Comparison of ENCODE assay signal across 17 cellular contexts in the genomic region with DNA sequence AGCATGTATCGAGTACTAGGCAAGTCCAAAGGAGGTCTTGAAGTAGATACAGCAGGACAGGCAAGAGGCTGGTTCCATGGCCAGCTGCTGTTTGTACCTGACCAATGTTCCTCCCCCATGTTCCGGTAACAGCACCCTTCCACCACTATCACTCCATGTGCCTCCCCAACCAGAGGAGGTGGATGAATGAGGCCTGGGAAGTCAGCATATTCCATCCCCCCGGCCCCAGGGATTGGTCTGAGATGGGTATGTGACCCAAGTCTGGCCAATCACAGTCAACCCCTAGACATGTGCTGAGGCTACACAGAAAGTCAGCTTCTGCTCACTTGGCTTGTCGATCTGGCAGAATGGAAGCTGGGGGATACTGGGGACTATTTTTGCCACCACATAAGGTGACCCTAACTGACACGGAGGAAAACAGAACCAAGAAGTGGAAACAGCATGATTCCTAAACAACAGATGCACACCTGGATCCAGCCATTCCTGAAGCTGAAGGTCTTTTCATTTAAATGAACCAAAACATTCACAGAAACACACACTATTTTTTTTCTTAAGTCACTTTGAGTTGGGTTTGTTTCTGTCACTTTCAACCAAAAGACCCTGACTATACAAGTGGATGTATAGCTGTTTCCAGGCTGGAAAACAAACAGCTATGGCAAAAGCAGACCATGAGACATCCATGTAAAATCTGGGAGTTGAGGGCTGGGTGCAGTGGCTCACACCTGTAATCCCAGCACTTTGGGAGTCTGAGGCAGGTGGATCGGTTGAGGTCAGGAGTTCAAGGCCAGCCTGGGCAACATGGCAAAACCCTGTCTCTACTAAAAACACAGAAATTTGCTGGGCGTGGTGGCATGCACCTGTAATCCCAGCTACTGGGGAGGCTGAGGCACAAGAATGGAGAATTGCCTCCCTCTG.
DNase-seq lines count a peak whose midpoint lies in the region; ATAC-seq and TF ChIP-seq lines count a peak whose summit lies in the region.
"Had no signal": no experiment of that assay in that cellular context is flagged by ENCODE, and none has a peak within 500 bp of the region (broad histone marks: within the 10 kb centered on the region; RNA-seq: fewer than 3 reads in every experiment).

No MANE protein-coding gene starts in this region.

- H3K4me2 ChIP-seq in skeletal muscle satellite cell (ENCODE audit: low read length) = peak overlapping the region; percentile 19

- BruUV-seq in Panc1 (replicated peaks; lab: Mats Ljungman, UMichigan) = no TSS peak

- no peak for DNase-seq in activated CD4-positive, alpha-beta T cell treated with anti-CD3 and anti-CD28 coated beads for 36 hours
- no peak for DNase-seq in activated CD4-positive, alpha-beta T cell treated with anti-CD3 and anti-CD28 coated beads, Interleukin-2, amount 10 ng/mL, durations not matched to agents 7 days and 5 days
- DNase-seq in Panc1 (ENCODE audit: low read depth, low spot score) = no peak
- no peak for DNase-seq in stimulated activated CD4-positive, alpha-beta T cell treated with anti-CD3 and anti-CD28 coated beads, Interleukin-4, amount 100 ng/mL, for 4 hours
- DNase-seq: COR-L47; effector memory CD4-positive, alpha-beta T cell; NCI-H1436; NCI-H524 treated with DMSO at 0.1 percent for 48 hours; spleen had no signal

- intact Hi-C loops in activated CD4-positive, alpha-beta T cell treated with anti-CD3 and anti-CD28 coated beads for 36 hours (cut with DNase I, micrococcal nuclease) = loop anchor here in 1 of 2 experiments (1.0 kb wide), 1 partner anchor 101 kb away; no protein-coding TSS in a partner anchor
- intact Hi-C loops in Panc1 (cut with micrococcal nuclease; ENCODE audit: unreplicated experiment) = no loop called here

- WGBS in esophagus, 2 donors = 88 to 89% methylated on average over 7 of the region's 7 CpGs

- in situ Hi-C loops in Panc1 (cut with HindIII; ENCODE audit: low pct_unique_long_range_greater_than_20kb, low sequenced_read_pairs) = no loop called here

- H3K9me3 Mint-ChIP-seq in activated CD4-positive, alpha-beta T cell treated with anti-CD3 and anti-CD28 coated beads for 36 hours (ENCODE audit: low read depth) = no peaks in the 10 kb centered on the region
- no peaks in the 10 kb centered on the region for H3K9me3 Mint-ChIP-seq in activated CD4-positive, alpha-beta T cell treated with anti-CD3 and anti-CD28 coated beads, Interleukin-2, amount 10 ng/mL, durations not matched to agents 7 days and 5 days
- H3K9me3 Mint-ChIP-seq: IgD-negative memory B cell, WTC11 had no signal

- no peaks in the 10 kb centered on the region for H3K27me3 ChIP-seq in Panc1 (ENCODE audit: control insufficient read depth, insufficient read depth, low read length)
- H3K27me3 ChIP-seq in esophagus (ENCODE audit: control insufficient read depth in 1 of 2, insufficient read depth in 2 of 2, low read length in 2 of 2) = no peaks in the 10 kb centered on the region
- no peaks in the 10 kb centered on the region for H3K27me3 ChIP-seq in skeletal muscle satellite cell (ENCODE audit: control insufficient read depth, insufficient read depth, low read length)
- H3K27me3 ChIP-seq: body of pancreas, SJCRH30 had no signal

- peak overlapping the region; percentile 18 for H3K9ac ChIP-seq in skeletal muscle satellite cell (ENCODE audit: low read depth, low read length)

- H3K9me3 ChIP-seq in Panc1 (ENCODE audit: control insufficient read depth, insufficient read depth, low read depth, low read length) (no peaks in the 10 kb centered on the region), esophagus (ENCODE audit: control insufficient read depth in 2 of 2, insufficient read depth in 1 of 2, low read depth in 1 of 2, low read length in 1 of 2) (no peaks in the 10 kb centered on the region), skeletal muscle satellite cell (replicated peaks; ENCODE audit: low read length) (no peaks in the 10 kb centered on the region)
- H3K9me3 ChIP-seq: body of pancreas, SJCRH30, spleen had no signal

- H3K4me3 ChIP-seq in Panc1 (ENCODE audit: low read depth in 2 of 2, low read length in 2 of 2) = no peak overlapping the region
- no peak overlapping the region for H3K4me3 ChIP-seq in esophagus (ENCODE audit: low read depth in 1 of 2, low read length in 2 of 2)
- H3K4me3 ChIP-seq in skeletal muscle satellite cell (ENCODE audit: low read length) = no peak overlapping the region
- H3K4me3 ChIP-seq: body of pancreas, SJCRH30, spleen had no signal

- H3K4me3 Mint-ChIP-seq in activated CD4-positive, alpha-beta T cell treated with anti-CD3 and anti-CD28 coated beads for 36 hours = no peak overlapping the region
- no peak overlapping the region for H3K4me3 Mint-ChIP-seq in activated CD4-positive, alpha-beta T cell treated with anti-CD3 and anti-CD28 coated beads, Interleukin-2, amount 10 ng/mL, durations not matched to agents 7 days and 5 days
- H3K4me3 Mint-ChIP-seq: IgD-negative memory B cell, WTC11 had no signal

- peaks cover 2% of the 10 kb centered on the region for H3K27me3 Mint-ChIP-seq in activated CD4-positive, alpha-beta T cell treated with anti-CD3 and anti-CD28 coated beads for 36 hours
- no peaks in the 10 kb centered on the region for H3K27me3 Mint-ChIP-seq in activated CD4-positive, alpha-beta T cell treated with anti-CD3 and anti-CD28 coated beads, Interleukin-2, amount 10 ng/mL, durations not matched to agents 7 days and 5 days

- H3K4me1 ChIP-seq in Panc1 (ENCODE audit: control insufficient read depth, insufficient read depth, low read length) (peaks cover 19% of the 10 kb centered on the region), esophagus (ENCODE audit: control insufficient read depth in 2 of 2, insufficient read depth in 2 of 2, low read length in 1 of 2) (peaks cover 3 to 8% of the 10 kb centered on the region in 2 donors), skeletal muscle satellite cell (ENCODE audit: control insufficient read depth, insufficient read depth, low read length) (peaks cover 46% of the 10 kb centered on the region)
- H3K4me1 ChIP-seq: SJCRH30 had no signal

- peak overlapping the region; percentile 39; the same call in 1 of the 2 replicates for H3K27ac ChIP-seq in Panc1 (ENCODE audit: low read length)
- peak overlapping the region; percentile 18 to 84 for H3K27ac ChIP-seq in esophagus (ENCODE audit: low read depth in 2 of 2, low read length in 1 of 2)
- H3K27ac ChIP-seq: SJCRH30 had no signal

- POLR2A ChIA-PET in activated CD4-positive, alpha-beta T cell treated with anti-CD3 and anti-CD28 coated beads for 36 hours (lab: Charles Lee) = no interaction called here
- POLR2A ChIA-PET in activated CD4-positive, alpha-beta T cell treated with anti-CD3 and anti-CD28 coated beads, Interleukin-2, amount 10 ng/mL, durations not matched to agents 7 days and 5 days (lab: Charles Lee) = no interaction called here
- POLR2A ChIA-PET in Panc1 (lab: Charles Lee) = no interaction called here

- H3K27ac Mint-ChIP-seq in activated CD4-positive, alpha-beta T cell treated with anti-CD3 and anti-CD28 coated beads for 36 hours = peak overlapping the region; percentile 64
- no peak overlapping the region for H3K27ac Mint-ChIP-seq in activated CD4-positive, alpha-beta T cell treated with anti-CD3 and anti-CD28 coated beads, Interleukin-2, amount 10 ng/mL, durations not matched to agents 7 days and 5 days
- H3K27ac Mint-ChIP-seq: WTC11 had no signal

- CTCF ChIA-PET in activated CD4-positive, alpha-beta T cell treated with anti-CD3 and anti-CD28 coated beads for 36 hours (lab: Charles Lee) = interaction anchor here (0.8 to 1.3 kb wide), 3 partner anchors 14 to 252 kb away, joined by 3 to 4 read pairs (median 3); no protein-coding TSS in a partner anchor
- CTCF ChIA-PET in activated CD4-positive, alpha-beta T cell treated with anti-CD3 and anti-CD28 coated beads, Interleukin-2, amount 10 ng/mL, durations not matched to agents 7 days and 5 days (lab: Charles Lee) = interaction anchor here (1.1 kb wide), 1 partner anchor 153 kb away, joined by 3 read pairs; no protein-coding TSS in a partner anchor
- CTCF ChIA-PET in Panc1 (lab: Charles Lee) = no interaction called here

- TF ChIP-seq CTCF in Panc1 (IDR thresholded peaks at IDR 0.05) = no peak

- H3K4me1 Mint-ChIP-seq in activated CD4-positive, alpha-beta T cell treated with anti-CD3 and anti-CD28 coated beads for 36 hours = peaks cover 28% of the 10 kb centered on the region
- peaks cover 17% of the 10 kb centered on the region for H3K4me1 Mint-ChIP-seq in activated CD4-positive, alpha-beta T cell treated with anti-CD3 and anti-CD28 coated beads, Interleukin-2, amount 10 ng/mL, durations not matched to agents 7 days and 5 days
- H3K4me1 Mint-ChIP-seq: IgD-negative memory B cell had no signal

- H3K36me3 ChIP-seq in Panc1 (ENCODE audit: control insufficient read depth, insufficient read depth, low read length) = no peaks in the 10 kb centered on the region
- no peaks in the 10 kb centered on the region for H3K36me3 ChIP-seq in esophagus (ENCODE audit: control insufficient read depth in 2 of 2, insufficient read depth in 2 of 2, low read length in 1 of 2)
- H3K36me3 ChIP-seq in skeletal muscle satellite cell (ENCODE audit: insufficient read depth, low read length) = no peaks in the 10 kb centered on the region
- H3K36me3 ChIP-seq: SJCRH30, spleen had no signal

- no peaks in the 10 kb centered on the region for H3K36me3 Mint-ChIP-seq in activated CD4-positive, alpha-beta T cell treated with anti-CD3 and anti-CD28 coated beads for 36 hours (ENCODE audit: low read depth)
- no peaks in the 10 kb centered on the region for H3K36me3 Mint-ChIP-seq in activated CD4-positive, alpha-beta T cell treated with anti-CD3 and anti-CD28 coated beads, Interleukin-2, amount 10 ng/mL, durations not matched to agents 7 days and 5 days (ENCODE audit: low read depth)
- H3K36me3 Mint-ChIP-seq: IgD-negative memory B cell, WTC11 had no signal

- no peak for ATAC-seq in activated CD4-positive, alpha-beta T cell treated with anti-CD3 and anti-CD28 coated beads for 36 hours
- ATAC-seq in Panc1 (0 out of 2 replicates have a peak, but pooled peaks have one; percentile 1), HG02798 (IDR thresholded peaks at IDR 0.05; ENCODE audit: poor library complexity, unreplicated experiment) (no peak), HG02642 (IDR thresholded peaks at IDR 0.05; ENCODE audit: poor library complexity, unreplicated experiment) (no peak)
- ATAC-seq: WTC11 had no signal
